Comparison of ENCODE assay signal across 21 cellular contexts in the genomic region with DNA sequence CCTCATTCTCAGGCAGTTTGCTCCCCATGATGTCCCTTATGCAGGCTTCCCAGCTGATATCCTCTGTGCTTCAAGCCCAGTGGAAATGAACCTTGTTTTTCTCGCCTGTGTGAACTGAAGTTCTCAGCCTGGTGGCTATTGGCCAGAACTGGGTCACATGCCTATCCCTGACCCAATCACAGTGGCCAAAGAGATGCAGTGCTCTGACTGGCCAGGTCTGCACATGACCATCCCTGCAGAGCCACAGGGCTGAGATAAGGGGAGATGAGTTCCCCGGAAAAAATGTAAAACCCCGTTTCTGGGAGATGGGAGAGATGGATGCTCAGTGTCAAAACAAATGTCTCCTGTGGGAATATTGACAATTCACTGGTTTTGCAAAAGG. TPM values are rescaled to one million over a fixed set of nuclear protein-coding genes. Genes with fewer than 3 reads are reported as not detected.
A peak's percentile ranks its signal among the peaks of the same experiment; 100 is the strongest.
DNase-seq lines count a peak whose midpoint lies in the region; ATAC-seq and TF ChIP-seq lines count a peak whose summit lies in the region.
"Had no signal": no experiment of that assay in that cellular context is flagged by ENCODE, and none has a peak within 500 bp of the region (broad histone marks: within the 10 kb centered on the region; RNA-seq: fewer than 3 reads in every experiment).

No MANE protein-coding gene starts in this region.

- CTCF ChIA-PET in HEK293 (lab: Yijun Ruan, JAX), result no interaction called here
- CTCF ChIA-PET in HEK293T (lab: Yijun Ruan, JAX), result no interaction called here

- DNase-seq in body of pancreas (peak; percentile 20 to 55 (median 32)), lower lobe of right lung (no peak), spleen (peak; percentile 4), OCI-M2 (lab: John Stamatoyannopoulos, UW; ENCODE audit: unreplicated experiment) (no peak), foreskin keratinocyte (no peak), HEK293T (ENCODE audit: extremely low spot score) (no peak), H7 (no peak)
- DNase-seq: activated CD4-positive, alpha-beta T cell treated with anti-CD3 and anti-CD28 coated beads for 1 hour; activated naive CD4-positive, alpha-beta T cell treated with anti-CD3 and anti-CD28 coated beads for 36 hours; AML-193; brain microvascular endothelial cell; Calu3; effector memory CD4-positive, alpha-beta T cell; MM.1S; NCI-H2081; NCI-H526 treated with DMSO at 0.1 percent for 48 hours; stimulated activated CD4-positive, alpha-beta T cell treated with anti-CD3 and anti-CD28 coated beads, Interleukin-1b, Interleukin-23, amount 100 ng/mL, for 48 hours had no signal

- H3K27me3 ChIP-seq in body of pancreas, result no peaks in the 10 kb centered on the region
- peaks cover 4% of the 10 kb centered on the region for H3K27me3 ChIP-seq in lower lobe of right lung (ENCODE audit: low read depth)
- H3K27me3 ChIP-seq in spleen (replicated peaks in 1 of 7), result peaks cover 0 to 17% (median 0%) of the 10 kb centered on the region in 7 donors
- H3K27me3 ChIP-seq in foreskin keratinocyte, result peaks cover 3% of the 10 kb centered on the region
- peaks cover 8% of the 10 kb centered on the region for H3K27me3 ChIP-seq in H7 (ENCODE audit: control insufficient read depth, insufficient read depth, low read length)
- H3K27me3 ChIP-seq: brain microvascular endothelial cell had no signal

- TF ChIP-seq POLR2A in body of pancreas (IDR thresholded peaks at IDR 0.05) (no peak), spleen (IDR thresholded peaks at IDR 0.05) (no peak)

- POLR2A ChIA-PET in HEK293 (lab: Yijun Ruan, JAX) (no interaction called here), HEK293T (lab: Yijun Ruan, JAX) (no interaction called here)

- no peak overlapping the region for H3K27ac ChIP-seq in HEK293 (ENCODE audit: extremely low read depth, low read depth, low read length)
- peak overlapping the region in 1 of 4 donors; percentile 46 for H3K27ac ChIP-seq in body of pancreas
- peak overlapping the region; percentile 62 for H3K27ac ChIP-seq in lower lobe of right lung
- no peak overlapping the region for H3K27ac ChIP-seq in spleen
- H3K27ac ChIP-seq in foreskin keratinocyte, result no peak overlapping the region
- H3K27ac ChIP-seq: brain microvascular endothelial cell had no signal

- H3K4me3 ChIP-seq in HEK293 (ENCODE audit: low read depth, low read length) (no peak overlapping the region), body of pancreas (no peak overlapping the region), lower lobe of right lung (no peak overlapping the region), spleen (no peak overlapping the region), H7 (ENCODE audit: insufficient read depth, low read depth, low read length) (no peak overlapping the region)

- intact Hi-C loops in body of pancreas (cut with DNase I) (no loop called here), lower lobe of right lung (cut with DNase I) (no loop called here), spleen (cut with DNase I; ENCODE audit: low total_unique reads) (no loop called here)

- no peaks in the 10 kb centered on the region for H3K9me3 ChIP-seq in HEK293 (ENCODE audit: control insufficient read depth, insufficient read depth, low read depth, low read length)
- peaks cover 0 to 5% (median 0%) of the 10 kb centered on the region in 3 donors for H3K9me3 ChIP-seq in body of pancreas
- H3K9me3 ChIP-seq in lower lobe of right lung, result no peaks in the 10 kb centered on the region
- peaks cover 0 to 20% (median 0%) of the 10 kb centered on the region in 8 donors for H3K9me3 ChIP-seq in spleen

- peak; percentile 49 for ATAC-seq in body of pancreas
- ATAC-seq in lower lobe of right lung, result peak; percentile 31 to 42
- ATAC-seq in foreskin keratinocyte, result no peak

- 58 to 67% methylated on average over 3 of the region's 3 CpGs for WGBS in body of pancreas, 2 donors
- WGBS in spleen, 5 donors, result 68 to 88% (median 83%) methylated on average over 3 of the region's 3 CpGs

- TF ChIP-seq CTCF in HEK293 (tag by site-specific recombination; IDR thresholded peaks at IDR 0.05) (no peak), body of pancreas (IDR thresholded peaks at IDR 0.05) (no peak), lower lobe of right lung (IDR thresholded peaks at IDR 0.05) (no peak), spleen (IDR thresholded peaks at IDR 0.05 in 8 of 11, conservative IDR thresholded peaks at IDR 0.05 in 3 of 11) (no peak), foreskin keratinocyte (conservative IDR thresholded peaks at IDR 0.05) (no peak)

- H3K36me3 ChIP-seq in HEK293 (ENCODE audit: control insufficient read depth in 2 of 2, insufficient read depth in 1 of 2, low read length in 2 of 2) (no peaks in the 10 kb centered on the region), body of pancreas (replicated peaks in 1 of 2; ENCODE audit: insufficient read depth in 1 of 2, low read depth in 2 of 2) (no peaks in the 10 kb centered on the region), lower lobe of right lung (no peaks in the 10 kb centered on the region), spleen (no peaks in the 10 kb centered on the region), H7 (replicated peaks; ENCODE audit: control insufficient read depth, insufficient read depth, low read length) (no peaks in the 10 kb centered on the region)
- H3K36me3 ChIP-seq: brain microvascular endothelial cell had no signal

- H3K4me1 ChIP-seq in HEK293 (ENCODE audit: control insufficient read depth, insufficient read depth, low read length) (no peaks in the 10 kb centered on the region), body of pancreas (no peaks in the 10 kb centered on the region), lower lobe of right lung (no peaks in the 10 kb centered on the region), spleen (no peaks in the 10 kb centered on the region), foreskin keratinocyte (peaks cover 25% of the 10 kb centered on the region)

TF ChIP-seq in HEK293, 187 proteins besides CTCF, POLR2A, EP300 and RAD21:
- TF ChIP-seq SETDB1 (IDR thresholded peaks at IDR 0.05; ENCODE audit: insufficient read length, low read length) (peak; percentile 23), ZNF10 (tag by site-specific recombination; IDR thresholded peaks at IDR 0.05) (no peak)
TF ChIP-seq in HEK293: peak in this region for 1.

TF ChIP-seq in HEK293T, 16 proteins besides CTCF, POLR2A, EP300 and RAD21:
- TF ChIP-seq HDGF (IDR thresholded peaks at IDR 0.05; ENCODE audit: borderline replicate concordance), result no peak
- no peak for TF ChIP-seq SP1 (IDR thresholded peaks at IDR 0.05)
- TF ChIP-seq, protein P1, sequence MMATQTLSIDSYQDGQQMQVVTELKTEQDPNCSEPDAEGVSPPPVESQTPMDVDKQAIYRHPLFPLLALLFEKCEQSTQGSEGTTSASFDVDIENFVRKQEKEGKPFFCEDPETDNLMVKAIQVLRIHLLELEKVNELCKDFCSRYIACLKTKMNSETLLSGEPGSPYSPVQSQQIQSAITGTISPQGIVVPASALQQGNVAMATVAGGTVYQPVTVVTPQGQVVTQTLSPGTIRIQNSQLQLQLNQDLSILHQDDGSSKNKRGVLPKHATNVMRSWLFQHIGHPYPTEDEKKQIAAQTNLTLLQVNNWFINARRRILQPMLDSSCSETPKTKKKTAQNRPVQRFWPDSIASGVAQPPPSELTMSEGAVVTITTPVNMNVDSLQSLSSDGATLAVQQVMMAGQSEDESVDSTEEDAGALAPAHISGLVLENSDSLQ (IDR thresholded peaks at IDR 0.05), result no peak
- TF ChIP-seq ARNT (IDR thresholded peaks at IDR 0.05), result no peak
- TF ChIP-seq ELF4 (IDR thresholded peaks at IDR 0.05), result no peak
- TF ChIP-seq BHLHE40 (IDR thresholded peaks at IDR 0.05; ENCODE audit: borderline replicate concordance), result no peak
- no peak for TF ChIP-seq FOXM1 (IDR thresholded peaks at IDR 0.05; ENCODE audit: borderline replicate concordance)
- no peak for TF ChIP-seq SUZ12 (IDR thresholded peaks at IDR 0.05)
- no peak for TF ChIP-seq NFRKB (IDR thresholded peaks at IDR 0.05)
- no peak for TF ChIP-seq FOXK2 (IDR thresholded peaks at IDR 0.05)
- TF ChIP-seq FOXA1 (IDR thresholded peaks at IDR 0.05), result no peak
- TF ChIP-seq TARDBP (IDR thresholded peaks at IDR 0.05), result no peak
- TF ChIP-seq CTBP1 (IDR thresholded peaks at IDR 0.05; ENCODE audit: borderline replicate concordance), result no peak
- no peak for TF ChIP-seq LEF1 (IDR thresholded peaks at IDR 0.05; ENCODE audit: borderline replicate concordance)
- TF ChIP-seq ZNF384 (IDR thresholded peaks at IDR 0.05), result no peak
- no peak; the same call in 1 of the 2 replicates for TF ChIP-seq L3MBTL2 (conservative IDR thresholded peaks at IDR 0.05)
TF ChIP-seq in HEK293T: peak in this region for 0.

RNA-seq across cellular contexts. Expression of a gene that starts 34.7 kb away (rescaled TPM):
- total RNA-seq in body of pancreas, result under 1 TPM; under 0.01 to 0.52 TPM
- total RNA-seq in lower lobe of right lung, result 1.9 TPM
- total RNA-seq in spleen, result under 1 TPM in 3 of 7 donors, not detected in 4; 0.11 to 0.20 (median 0.18) TPM
- under 1 TPM in 2 of 3 donors, not detected in 1; 0.02 to 0.06 TPM for polyA plus RNA-seq in spleen
- total RNA-seq in foreskin keratinocyte, result 4.4 and 8.2 TPM in 2 replicates
- polyA plus RNA-seq in foreskin keratinocyte, result 2.9 and 4.8 TPM in 2 replicates
- 14.1 and 20.2 TPM in 2 replicates for total RNA-seq in H7 (2014; rRNA removed; shearing (Covaris generic))
- total RNA-seq: activated naive CD4-positive, alpha-beta T cell treated with anti-CD3 and anti-CD28 coated beads for 36 hours; Calu3; HT1080; mononuclear cell; T-helper 2 cell treated with Interferon-gamma antibody and Interleukin-4, amounts not matched to agents 100 ng/mL and 5 ng/mL, for 36 hours had no signal

Comparison
In these comparisons a context has a peak if more than half of its experiments do, and no peak if none do; other contexts are left out.
1. DNase-seq: peak in body of pancreas (4 of 4) and spleen (single experiment); none in lower lobe of right lung (single experiment), OCI-M2 (single experiment), foreskin keratinocyte (0 of 2), HEK293T (single experiment) and H7 (single experiment).